9 cellular contexts compared by ENCODE assay signal in genomic region chr15:34721802-34722795, GRCh38. TPM values are rescaled to one million over a fixed set of nuclear protein-coding genes. Genes with fewer than 3 reads are reported as not detected.
A peak's percentile ranks its signal among the peaks of the same experiment; 100 is the strongest.
DNase-seq lines count a peak whose midpoint lies in the region; ATAC-seq and TF ChIP-seq lines count a peak whose summit lies in the region.
"Had no signal": no experiment of that assay in that cellular context is flagged by ENCODE, and none has a peak within 500 bp of the region (broad histone marks: within the 10 kb centered on the region; RNA-seq: fewer than 3 reads in every experiment).

No MANE protein-coding gene starts in this region.

- WGBS in IMR-90 (ENCODE audit: extremely low coverage in 2 of 2, insufficient read length in 1 of 2), 2 experiments, result no CpG with 5 or more reads among the region's 34 CpGs

- H3K9ac ChIP-seq in IMR-90 (ENCODE audit: low read depth, low read length), result peak overlapping the region; percentile 37; the same call in 1 of the 2 replicates

- TF ChIP-seq RAD21 in IMR-90 (IDR thresholded peaks at IDR 0.05; ENCODE audit: low read length), result no peak

- ATAC-seq in IMR-90 (ENCODE audit: low read depth), result peak; percentile 69
- ATAC-seq in GM18498 (IDR thresholded peaks at IDR 0.05; ENCODE audit: unreplicated experiment), result no peak

- H2AK5ac ChIP-seq in IMR-90 (ENCODE audit: low read depth, low read length), result no peak overlapping the region

- intact Hi-C loops in IMR-90 (cut with micrococcal nuclease), result no loop called here

- H3K4me1 ChIP-seq in IMR-90 (ENCODE audit: control insufficient read depth, insufficient read depth, low read length), result peaks cover 28% of the 10 kb centered on the region

- no TSS peak for BruUV-seq in IMR-90 (replicated peaks; lab: Mats Ljungman, UMichigan)

- dilution Hi-C loops in IMR-90 (cut with HindIII; ENCODE audit: low sequenced_read_pairs, unreplicated experiment), result no loop called here

- peak overlapping the region; percentile 11; the same call in 1 of the 2 replicates for H3K27ac ChIP-seq in IMR-90 (ENCODE audit: insufficient read depth, low read length)
- H3K27ac ChIP-seq: VCaP had no signal

- CTCF ChIA-PET in IMR-90 (lab: Yijun Ruan, JAX), result interaction anchor here (0.7 kb wide), 1 partner anchor 117 kb away, joined by 7 read pairs; no protein-coding TSS in a partner anchor

- TF ChIP-seq POLR2A in IMR-90 (IDR thresholded peaks at IDR 0.05; ENCODE audit: low read depth, low read length), result no peak

- H3K36me3 ChIP-seq in IMR-90 (ENCODE audit: control insufficient read depth, insufficient read depth, low read length), result no peaks in the 10 kb centered on the region

- no peak overlapping the region; the same call in 1 of the 2 replicates for H3K14ac ChIP-seq in IMR-90 (replicated peaks; ENCODE audit: low read depth, low read length)

- H2AFZ ChIP-seq in IMR-90 (replicated peaks; ENCODE audit: low read length, poor library complexity), result peak overlapping the region; percentile 83

- H3K4ac ChIP-seq in IMR-90 (ENCODE audit: low read depth, low read length), result no peak overlapping the region

- H2BK15ac ChIP-seq in IMR-90 (ENCODE audit: low read depth, low read length), result no peak overlapping the region

- H3K23ac ChIP-seq in IMR-90 (ENCODE audit: low read depth, low read length), result no peak overlapping the region

- peak overlapping the region; percentile 36; the same call in 1 of the 2 replicates for H3K18ac ChIP-seq in IMR-90 (ENCODE audit: low read depth, low read length)

- H3K9me1 ChIP-seq in IMR-90 (ENCODE audit: insufficient read depth, low read length), result 0 out of 2 replicates have a peak, but pooled peaks cover 5% of the 10 kb centered on the region

- H2AK9ac ChIP-seq in IMR-90 (replicated peaks; ENCODE audit: low read depth, low read length, poor library complexity), result no peak overlapping the region

- POLR2A ChIA-PET in IMR-90 (lab: Charles Lee; ENCODE audit: unreplicated experiment), result interaction anchor here (0.6 kb wide), 1 partner anchor 449 kb away, joined by 3 read pairs; no protein-coding TSS in a partner anchor

- H3K9me3 ChIP-seq in IMR-90 (ENCODE audit: control insufficient read depth, insufficient read depth, low read length), result no peaks in the 10 kb centered on the region

- H2BK20ac ChIP-seq in IMR-90 (ENCODE audit: low read depth, low read length), result no peak overlapping the region

- H3K27me3 ChIP-seq in IMR-90 (ENCODE audit: control insufficient read depth, insufficient read depth, low read length), result no peaks in the 10 kb centered on the region

- in situ Hi-C loops in IMR-90 (cut with MboI; ENCODE audit: low sequenced_read_pairs), result no loop called here

- 0 out of 2 replicates have a peak overlapping the region, but pooled peaks have one; percentile 1 for H3K56ac ChIP-seq in IMR-90 (ENCODE audit: extremely low read depth, insufficient read depth, low read length)

- DNase-seq in A172 (ENCODE audit: low spot score), result peak; percentile 65
- DNase-seq in IMR-90, result peak; percentile 40
- peak in 47 of 58 donors; percentile 8 to 83 (median 48) for DNase-seq in anterior cingulate cortex (lab: John Stamatoyannopoulos, UW)
- peak; percentile 60 to 64 for DNase-seq in hippocampal formation (lab: John Stamatoyannopoulos, UW)
- peak; percentile 56 for DNase-seq in skeletal muscle cell (ENCODE audit: low read depth)
- no peak for DNase-seq in MV-4-11 (lab: John Stamatoyannopoulos, UW)
- no peak for DNase-seq in germinal center (ENCODE audit: low spot score)

- peak overlapping the region; percentile 84 for H3K4me2 ChIP-seq in IMR-90 (ENCODE audit: low read depth, low read length)

- H2BK5ac ChIP-seq in IMR-90 (ENCODE audit: low read depth, low read length, poor library complexity, severe bottlenecking), result peak overlapping the region; percentile 35

- H3K79me1 ChIP-seq in IMR-90 (ENCODE audit: low read depth in 1 of 2, low read length in 2 of 2), result no peaks in the 10 kb centered on the region

- no peak for TF ChIP-seq CTCF in IMR-90 (conservative IDR thresholded peaks at IDR 0.05; ENCODE audit: low read depth, low read length)

- H3K4me3 ChIP-seq in IMR-90 (ENCODE audit: insufficient read depth, low read depth, low read length), result no peak overlapping the region
- H3K4me3 ChIP-seq in skeletal muscle cell (ENCODE audit: low read depth, low read length), result peak overlapping the region; percentile 14

- peak overlapping the region; percentile 19; the same call in 1 of the 2 replicates for H4K5ac ChIP-seq in IMR-90 (ENCODE audit: low read depth, low read length)

- peak overlapping the region; percentile 12; the same call in 1 of the 2 replicates for H4K91ac ChIP-seq in IMR-90 (ENCODE audit: insufficient read depth, low read depth, low read length)

- no peaks in the 10 kb centered on the region for H4K20me1 ChIP-seq in IMR-90 (ENCODE audit: insufficient read depth, low read length)

- peak overlapping the region; percentile 44 to 59; a peak in 3 of 4 replicates for H4K8ac ChIP-seq in IMR-90 (ENCODE audit: low read depth in 2 of 2, low read length in 2 of 2)

- H2BK120ac ChIP-seq in IMR-90 (ENCODE audit: low read depth, low read length), result peak overlapping the region; percentile 50; the same call in 1 of the 2 replicates

TF ChIP-seq in IMR-90, 13 proteins besides CTCF, POLR2A, EP300 and RAD21:
- 0 out of 2 replicates have a peak, but pooled peaks have one; percentile 17 for TF ChIP-seq CEBPB (IDR thresholded peaks at IDR 0.05; ENCODE audit: low read depth, low read length)
- TF ChIP-seq FOS (IDR thresholded peaks at IDR 0.05; ENCODE audit: low read depth, low read length), result no peak
- TF ChIP-seq ELK1 (IDR thresholded peaks at IDR 0.05; ENCODE audit: borderline replicate concordance, low read depth, low read length), result no peak
- TF ChIP-seq MAFK (IDR thresholded peaks at IDR 0.05; ENCODE audit: low read depth, low read length), result no peak
- no peak for TF ChIP-seq MAZ (IDR thresholded peaks at IDR 0.05; ENCODE audit: borderline replicate concordance, low read depth, low read length)
- peak; percentile 49; the same call in 1 of the 2 replicates for TF ChIP-seq BHLHE40 (IDR thresholded peaks at IDR 0.05; ENCODE audit: low read depth, low read length)
- no peak for TF ChIP-seq RCOR1 (IDR thresholded peaks at IDR 0.05; ENCODE audit: insufficient replicate concordance, low read length)
- no peak for TF ChIP-seq RFX5 (IDR thresholded peaks at IDR 0.05; ENCODE audit: low read depth, low read length)
- TF ChIP-seq NFE2L2 (IDR thresholded peaks at IDR 0.05; ENCODE audit: low read depth, low read length), result no peak
- TF ChIP-seq SMC3 (IDR thresholded peaks at IDR 0.05; ENCODE audit: low read depth, low read length), result no peak
- TF ChIP-seq MXI1 (IDR thresholded peaks at IDR 0.05; ENCODE audit: borderline replicate concordance, low read depth, low read length), result no peak
- TF ChIP-seq USF2 (IDR thresholded peaks at IDR 0.05; ENCODE audit: low read depth, low read length), result no peak
- no peak for TF ChIP-seq CHD1 (IDR thresholded peaks at IDR 0.05; ENCODE audit: low read depth, low read length)

RNA-seq across cellular contexts. Expression of gene GJD2, which starts 32.7 kb away (rescaled TPM):
- not detected in 2 replicates for total RNA-seq in A172 (2014; rRNA removed; shearing (Covaris generic))
- total RNA-seq in IMR-90 (2012; rRNA removed), result not detected in 2 replicates
- not detected in 2 replicates for polyA plus RNA-seq in IMR-90 (2012; rRNA removed)
- not detected in 2 replicates for polyA plus RNA-seq in IMR-90 (2012; cell fraction: cytosol; rRNA removed)
- 0.02 TPM in 1 of 2 replicates, not detected in the other for polyA plus RNA-seq in IMR-90 (2012; cell fraction: nucleus; rRNA removed; ENCODE audit: low replicate concordance)

Comparison
In these comparisons a context has a peak if more than half of its experiments do, and no peak if none do; other contexts are left out.
1. DNase-seq: peak in A172 (single experiment), IMR-90 (single experiment), anterior cingulate cortex (47 of 58), hippocampal formation (2 of 2) and skeletal muscle cell (single experiment); none in MV-4-11 (single experiment) and germinal center (single experiment).